1 cellular context compared by ENCODE assay signal in the genomic region with DNA sequence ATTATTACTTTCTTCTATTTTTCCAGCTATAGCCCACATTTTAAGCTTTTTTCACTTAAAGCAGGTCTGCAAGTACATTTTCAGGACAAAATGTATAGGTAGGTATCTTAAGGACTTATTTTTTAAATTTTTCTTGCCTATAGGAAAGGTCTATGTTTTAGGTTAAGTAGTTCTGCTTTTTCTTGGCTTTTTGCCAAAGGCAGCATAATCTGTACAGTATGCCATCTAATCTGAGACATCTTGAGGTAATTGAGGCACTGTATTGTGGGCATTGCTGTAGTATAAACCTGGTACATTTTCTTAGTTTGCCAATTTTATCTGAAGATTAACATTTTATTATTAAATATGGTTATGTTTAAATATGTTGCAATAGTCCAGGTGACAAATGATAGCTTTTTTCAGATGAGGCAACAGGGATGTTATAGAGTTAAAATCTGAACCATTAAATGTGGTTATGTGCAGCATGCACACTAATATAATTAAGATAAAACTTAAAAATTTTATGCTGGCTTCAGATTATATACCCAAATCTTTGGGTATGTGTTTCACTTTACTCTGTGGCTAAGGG.
TF ChIP-seq lines count a peak whose summit lies in the region.

No MANE protein-coding gene starts in this region.

TF ChIP-seq in K562, 482 proteins besides CTCF, POLR2A, EP300 and RAD21:
- peak; percentile 86 for TF ChIP-seq CEBPB (tag; IDR thresholded peaks at IDR 0.05)
- TF ChIP-seq NFIX (CRISPR knock-in tag; IDR thresholded peaks at IDR 0.05; ENCODE audit: low read depth): peak; percentile 87
- no peak for TF ChIP-seq PRPF4 (IDR thresholded peaks at IDR 0.05; ENCODE audit: insufficient read depth, low read depth, low read length, poor library complexity, severe bottlenecking)
- peak; percentile 96 for TF ChIP-seq NFIC (IDR thresholded peaks at IDR 0.05)
- TF ChIP-seq CEBPG (CRISPR knock-in tag; IDR thresholded peaks at IDR 0.05): no peak
- TF ChIP-seq CEBPG (tag; conservative IDR thresholded peaks at IDR 0.05 in 1 of 2, IDR thresholded peaks at IDR 0.05 in 1 of 2): peak; percentile 50 to 76; a peak in 3 of 4 replicates
